ENCODE assay signal across 26 cellular contexts in the genomic region with DNA sequence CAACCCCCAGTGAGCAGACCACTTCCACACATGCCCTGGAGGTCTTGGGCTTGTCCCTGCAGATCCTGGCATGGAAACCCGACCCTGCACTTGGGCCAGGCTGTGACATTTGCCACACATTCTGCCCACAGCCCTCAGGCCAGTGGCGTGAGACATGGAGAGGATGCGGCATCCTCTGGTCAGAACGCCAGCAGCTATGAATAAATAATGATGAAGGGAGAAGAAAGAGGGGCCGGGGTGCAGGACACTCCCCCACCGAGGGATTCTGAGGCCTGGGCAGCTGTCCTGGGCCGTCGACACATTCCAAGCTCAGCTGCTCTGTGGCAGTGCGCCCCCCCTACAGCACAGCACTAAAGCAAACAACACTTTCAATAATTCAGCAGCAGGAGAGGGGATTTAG.
"Had no signal": no experiment of that assay in that cellular context is flagged by ENCODE, and none has a peak within 500 bp of the region (broad histone marks: within the 10 kb centered on the region; RNA-seq: fewer than 3 reads in every experiment).

No MANE protein-coding gene starts in this region.

- H3K36me3 Mint-ChIP-seq: naive B cell; natural killer cell treated with Interleukin-12 subunit alpha and Interleukin-12 subunit beta and Interleukin-15 and Interleukin-18, amount 100 ng/mL, for 72 hours; stimulated activated memory B cell treated with anti-CD40 and anti-IgM and Interleukin-4, amounts not matched to agents 10 μg/mL and 1 μg/mL and 100 μg/mL, for 72 hours had no signal

- H3K4me1 ChIP-seq: colonic mucosa, foreskin keratinocyte, parathyroid adenoma had no signal

- H3K36me3 ChIP-seq: colonic mucosa, esophagus muscularis mucosa, gastroesophageal sphincter, heart right ventricle, left lung, right atrium auricular region, spleen, thoracic aorta, tibial nerve, upper lobe of left lung had no signal

- H3K4me3 ChIP-seq: colonic mucosa, esophagus muscularis mucosa, gastroesophageal sphincter, heart right ventricle, left lung, right atrium auricular region, spleen, thoracic aorta, tibial nerve, upper lobe of left lung had no signal

- H3K9me3 ChIP-seq: colonic mucosa, esophagus muscularis mucosa, gastroesophageal sphincter, heart right ventricle, left lung, right atrium auricular region, spleen, thoracic aorta, tibial nerve, upper lobe of left lung had no signal

- H3K9ac ChIP-seq: parathyroid adenoma had no signal

- DNase-seq: colonic mucosa; effector CD8-positive, alpha-beta T cell; foreskin keratinocyte; heart right ventricle; hippocampal formation; left cardiac atrium; mesenchymal stem cell; naive B cell; occipital lobe; spleen; stimulated activated CD4-positive, alpha-beta T cell treated with anti-CD3 and anti-CD28 coated beads, Interleukin-4, amount 100 ng/mL, for 4 hours; upper lobe of left lung had no signal

- H3K4me3 Mint-ChIP-seq: central memory CD8-positive, alpha-beta T cell; dendritic cell treated with granulocyte-macrophage colony-stimulating factor and Interleukin-4, amounts not matched to agents 40 ng/mL and 50 ng/mL, for 4 days; naive B cell; natural killer cell treated with Interleukin-12 subunit alpha and Interleukin-12 subunit beta and Interleukin-15 and Interleukin-18, amount 100 ng/mL, for 72 hours; stimulated activated memory B cell treated with anti-CD40 and anti-IgM and Interleukin-4, amounts not matched to agents 10 μg/mL and 1 μg/mL and 100 μg/mL, for 72 hours; stimulated activated naive CD8-positive, alpha-beta T cell treated with anti-CD3 and anti-CD28 coated beads, Interleukin-15, Interleukin-2, amounts not matched to agents 100 ng/mL and 50 ng/mL, for 24 hours had no signal

- H2AFZ ChIP-seq: parathyroid adenoma had no signal

- H3K27ac ChIP-seq: colonic mucosa, esophagus muscularis mucosa, foreskin keratinocyte, gastroesophageal sphincter, heart right ventricle, left lung, parathyroid adenoma, right atrium auricular region, spleen, thoracic aorta, tibial nerve, upper lobe of left lung had no signal

- H3K27ac Mint-ChIP-seq: dendritic cell treated with granulocyte-macrophage colony-stimulating factor and Interleukin-4, amounts not matched to agents 40 ng/mL and 50 ng/mL, for 4 days; natural killer cell treated with Interleukin-12 subunit alpha and Interleukin-12 subunit beta and Interleukin-15 and Interleukin-18, amount 100 ng/mL, for 72 hours; progenitor cell of endocrine pancreas; stimulated activated memory B cell treated with anti-CD40 and anti-IgM and Interleukin-4, amounts not matched to agents 10 μg/mL and 1 μg/mL and 100 μg/mL, for 72 hours; stimulated activated naive CD8-positive, alpha-beta T cell treated with anti-CD3 and anti-CD28 coated beads, Interleukin-15, Interleukin-2, amounts not matched to agents 100 ng/mL and 50 ng/mL, for 24 hours had no signal

- H3K79me2 ChIP-seq: parathyroid adenoma had no signal

- H3K9me3 Mint-ChIP-seq: central memory CD8-positive, alpha-beta T cell; dendritic cell treated with granulocyte-macrophage colony-stimulating factor and Interleukin-4, amounts not matched to agents 40 ng/mL and 50 ng/mL, for 4 days; naive B cell; natural killer cell treated with Interleukin-12 subunit alpha and Interleukin-12 subunit beta and Interleukin-15 and Interleukin-18, amount 100 ng/mL, for 72 hours; stimulated activated memory B cell treated with anti-CD40 and anti-IgM and Interleukin-4, amounts not matched to agents 10 μg/mL and 1 μg/mL and 100 μg/mL, for 72 hours; stimulated activated naive CD8-positive, alpha-beta T cell treated with anti-CD3 and anti-CD28 coated beads, Interleukin-15, Interleukin-2, amounts not matched to agents 100 ng/mL and 50 ng/mL, for 24 hours had no signal

- ATAC-seq: foreskin keratinocyte; gastroesophageal sphincter; heart right ventricle; left cardiac atrium; left lung; natural killer cell treated with Interleukin-12 subunit alpha and Interleukin-12 subunit beta and Interleukin-15 and Interleukin-18, amount 100 ng/mL, for 72 hours; sciatic nerve; stimulated activated memory B cell treated with anti-CD40 and anti-IgM and Interleukin-4, amounts not matched to agents 10 μg/mL and 1 μg/mL and 100 μg/mL, for 72 hours had no signal
